ENCODE assay signal across 8 cellular contexts in genomic region chr7:44309271-44310091, GRCh38. TPM values are rescaled to one million over a fixed set of nuclear protein-coding genes. Genes with fewer than 3 reads are reported as not detected.
DNase-seq lines count a peak whose midpoint lies in the region; ATAC-seq and TF ChIP-seq lines count a peak whose summit lies in the region.

No MANE protein-coding gene starts in this region.

- CTCF ChIA-PET in GM10248 (lab: Yijun Ruan, JAX), result interaction anchor here (1.1 to 1.3 kb wide), 3 partner anchors 51 to 166 kb away, joined by 3 read pairs; no protein-coding TSS in a partner anchor

- H3K27ac ChIP-seq in Peyer's patch, result no peak overlapping the region
- peak overlapping the region in 36 of 59 donors; percentile 4 to 73 (median 48) for H3K27ac ChIP-seq in dorsolateral prefrontal cortex
- H3K27ac ChIP-seq in lower lobe of right lung, result no peak overlapping the region

- peak; percentile 75 to 83 for ATAC-seq in lower lobe of right lung

- intact Hi-C loops in dorsolateral prefrontal cortex (cut with DNase I) (no loop called here), lower lobe of right lung (cut with DNase I) (no loop called here)

- POLR2A ChIA-PET in GM10248 (lab: Yijun Ruan, JAX), result no interaction called here

- no peak for TF ChIP-seq POLR2A in Peyer's patch (IDR thresholded peaks at IDR 0.05)

- H3K4me1 ChIP-seq in Peyer's patch (peaks cover 0 to 12% (median 3%) of the 10 kb centered on the region in 4 donors), lower lobe of right lung (peaks cover 12% of the 10 kb centered on the region)

- TF ChIP-seq CTCF in GM10248 (IDR thresholded peaks at IDR 0.05; ENCODE audit: control extremely low read depth, extremely low read depth, low read depth, missing control alignments) (no peak), Peyer's patch (IDR thresholded peaks at IDR 0.05) (no peak), dorsolateral prefrontal cortex (IDR thresholded peaks at IDR 0.05 in 54 of 56, conservative IDR thresholded peaks at IDR 0.05 in 2 of 56; ENCODE audit: low read depth in 1 of 56, partially characterized antibody in 56 of 56) (peak in 1 of 56 donors; percentile 13), lower lobe of right lung (IDR thresholded peaks at IDR 0.05) (no peak)

- H3K36me3 ChIP-seq in Peyer's patch, result no peaks in the 10 kb centered on the region
- H3K36me3 ChIP-seq in lower lobe of right lung, result no peaks in the 10 kb centered on the region
- no peaks in the 10 kb centered on the region for H3K36me3 ChIP-seq in MG63

- DNase-seq in GM10248 (ENCODE audit: extremely low spot score), result peak; percentile 48
- DNase-seq in Peyer's patch, result peak; percentile 22 to 62 (median 60)
- peak in 3 of 10 donors; percentile 26 to 70 (median 61) for DNase-seq in dorsolateral prefrontal cortex
- peak; percentile 67 for DNase-seq in lower lobe of right lung
- DNase-seq in stimulated activated CD8-positive, alpha-beta memory T cell treated with anti-CD3 and anti-CD28 coated beads, Interleukin-12 subunit alpha, Interleukin-12 subunit beta, amount 100 ng/mL, for 24 hours (ENCODE audit: extremely low read depth), result peak; percentile 16
- no peak for DNase-seq in amniotic stem cell (lab: John Stamatoyannopoulos, UW)
- no peak for DNase-seq in NCI-H524 (lab: John Stamatoyannopoulos, UW)
- no peak for DNase-seq in MG63

- H3K27me3 ChIP-seq in Peyer's patch, result peaks cover 0 to 6% of the 10 kb centered on the region in 2 donors
- peaks cover 0 to 6% (median 0%) of the 10 kb centered on the region in 45 donors for H3K27me3 ChIP-seq in dorsolateral prefrontal cortex
- peaks cover 25% of the 10 kb centered on the region for H3K27me3 ChIP-seq in lower lobe of right lung (ENCODE audit: low read depth)
- no peaks in the 10 kb centered on the region for H3K27me3 ChIP-seq in MG63

- H3K9me3 ChIP-seq in Peyer's patch (no peaks in the 10 kb centered on the region), lower lobe of right lung (no peaks in the 10 kb centered on the region), MG63 (no peaks in the 10 kb centered on the region)

- H3K4me3 ChIP-seq in Peyer's patch (peak overlapping the region; percentile 22 to 47 (median 36)), dorsolateral prefrontal cortex (peak overlapping the region; percentile 12 to 70 (median 56)), lower lobe of right lung (peak overlapping the region; percentile 53), MG63 (no peak overlapping the region)

RNA-seq across cellular contexts. Expression of gene CAMK2B, which starts 15.9 kb away (rescaled TPM):
- total RNA-seq in Peyer's patch, result 1 to 10 TPM in 3 of 4 donors, under 1 TPM in 1; 0.67 to 3.9 (median 2.2) TPM
- total RNA-seq in dorsolateral prefrontal cortex, result 100 to 1,000 TPM; 111 to 469 (median 313) TPM
- total RNA-seq in lower lobe of right lung, result 0.30 TPM
- 0.54 and 2.0 TPM in 2 replicates for total RNA-seq in MG63 (2014; rRNA removed; shearing (Covaris generic); ENCODE audit: low replicate concordance)

Comparison
In these comparisons a context has a peak if more than half of its experiments do, and no peak if none do; other contexts are left out.
1. DNase-seq: peak in GM10248 (single experiment), Peyer's patch (3 of 3), lower lobe of right lung (single experiment) and stimulated activated CD8-positive, alpha-beta memory T cell treated with anti-CD3 and anti-CD28 coated beads, Interleukin-12 subunit alpha, Interleukin-12 subunit beta, amount 100 ng/mL, for 24 hours (single experiment); none in amniotic stem cell (single experiment), NCI-H524 (0 of 2) and MG63 (single experiment).
2. H3K27ac ChIP-seq: peak in dorsolateral prefrontal cortex (36 of 59); none in Peyer's patch (0 of 4) and lower lobe of right lung (single experiment).
3. RNA of gene CAMK2B, which starts 15.9 kb away (total RNA-seq): 111 to 469 TPM in dorsolateral prefrontal cortex; 0.67 to 3.9 TPM in Peyer's patch, 0.54 to 2.0 TPM in MG63 and 0.30 TPM in lower lobe of right lung (single experiment); every median in the first group is over 10 times any median in the second.